ENCODE assay signal across 7 cellular contexts in the genomic region with DNA sequence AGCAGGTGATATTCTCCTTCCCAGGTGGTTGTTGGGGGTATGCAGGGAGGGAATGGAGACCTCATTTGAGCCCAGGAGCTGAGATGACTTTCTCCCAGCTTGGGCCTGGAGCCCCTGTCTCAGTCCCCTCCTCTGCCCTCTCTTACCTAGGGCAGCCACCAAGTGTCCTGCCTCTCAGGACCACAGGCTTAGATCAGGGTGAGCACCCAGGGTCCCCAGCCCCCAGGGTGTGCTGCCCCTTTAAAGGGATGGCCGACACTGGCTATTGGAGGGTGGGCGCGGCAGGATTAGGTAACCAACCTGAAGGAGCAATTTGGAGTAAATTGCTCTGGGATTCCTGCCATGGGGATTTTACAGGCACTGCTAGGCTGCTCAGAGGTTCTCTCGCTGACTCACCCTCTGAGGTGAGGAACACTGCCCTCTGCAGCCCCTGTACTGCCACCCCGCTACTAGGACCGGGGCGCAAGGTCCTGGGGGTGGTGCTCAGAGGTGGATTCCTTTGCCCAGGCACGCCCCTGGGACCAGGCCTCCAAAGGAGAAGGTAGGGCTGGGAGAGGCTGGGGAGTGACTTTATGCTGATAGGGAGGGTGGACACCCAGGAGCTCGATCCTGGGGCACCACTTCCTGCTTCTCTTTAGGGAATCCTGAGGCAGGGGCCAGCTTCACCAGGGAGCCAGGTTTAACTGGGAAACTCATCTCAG. TPM values are rescaled to one million over a fixed set of nuclear protein-coding genes. Genes with fewer than 3 reads are reported as not detected.
DNase-seq lines count a peak whose midpoint lies in the region; ATAC-seq and TF ChIP-seq lines count a peak whose summit lies in the region.

No MANE protein-coding gene starts in this region.

- H2AFZ ChIP-seq in DND-41 (ENCODE audit: low read depth, low read length) (no peak overlapping the region), OCI-LY1 (ENCODE audit: low read length) (no peak overlapping the region)

- H3K9ac ChIP-seq in DND-41 (ENCODE audit: low read depth, low read length) (peak overlapping the region; percentile 72), OCI-LY1 (ENCODE audit: low read length) (peak overlapping the region; percentile 72; the same call in 1 of the 2 replicates), colonic mucosa (ENCODE audit: low read depth in 2 of 2, low read length in 2 of 2) (peak overlapping the region; percentile 93 to 99)

- peaks cover 4% of the 10 kb centered on the region; the same call in 1 of the 2 replicates for H4K20me1 ChIP-seq in DND-41 (ENCODE audit: insufficient read depth, low read length)
- no peaks in the 10 kb centered on the region for H4K20me1 ChIP-seq in OCI-LY1 (ENCODE audit: insufficient read depth, low read length)

- DNase-seq in DND-41 (no peak), HS-5 (ENCODE audit: low read depth) (peak; percentile 58), colonic mucosa (peak; percentile 96), NCI-H187 treated with DMSO at 0.1 percent for 48 hours (lab: John Stamatoyannopoulos, UW) (no peak)

- H3K79me2 ChIP-seq in DND-41 (ENCODE audit: insufficient read depth, low read length) = no peaks in the 10 kb centered on the region
- no peaks in the 10 kb centered on the region for H3K79me2 ChIP-seq in OCI-LY1 (ENCODE audit: insufficient read depth, low read length)

- H3K4me2 ChIP-seq in DND-41 (ENCODE audit: insufficient read depth, low read length) = peak overlapping the region; percentile 91
- peak overlapping the region; percentile 67 for H3K4me2 ChIP-seq in OCI-LY1 (ENCODE audit: low read length)

- TF ChIP-seq CTCF in DND-41 (IDR thresholded peaks at IDR 0.05; ENCODE audit: borderline replicate concordance, extremely low read depth, low read length, poor library complexity, severe bottlenecking) (no peak), OCI-LY1 (IDR thresholded peaks at IDR 0.05; ENCODE audit: low read length) (peak; percentile 42; the same call in 1 of the 2 replicates), colonic mucosa (IDR thresholded peaks at IDR 0.05) (no peak)

- H3K27me3 ChIP-seq in DND-41 (ENCODE audit: insufficient read depth, low read length, poor library complexity) = no peaks in the 10 kb centered on the region
- no peaks in the 10 kb centered on the region for H3K27me3 ChIP-seq in OCI-LY1 (ENCODE audit: insufficient read depth, low read length)
- H3K27me3 ChIP-seq in colonic mucosa = no peaks in the 10 kb centered on the region
- no peaks in the 10 kb centered on the region for H3K27me3 ChIP-seq in muscle layer of duodenum (ENCODE audit: low read depth, low read length)

- H3K4me3 ChIP-seq in DND-41 (ENCODE audit: low read depth in 1 of 2, low read length in 2 of 2) (peak overlapping the region in 1 of 2 experiments; percentile 69; a peak in 2 of 4 replicates), OCI-LY1 (ENCODE audit: low read depth, low read length, poor library complexity, severe bottlenecking) (peak overlapping the region; percentile 60), colonic mucosa (peak overlapping the region; percentile 77), muscle layer of duodenum (ENCODE audit: low read depth in 1 of 2, low read length in 2 of 2) (peak overlapping the region in 1 of 2 donors; percentile 56)

- no peaks in the 10 kb centered on the region for H3K9me3 ChIP-seq in DND-41 (ENCODE audit: insufficient read depth, low read length, severe bottlenecking)
- H3K9me3 ChIP-seq in OCI-LY1 (ENCODE audit: low read length) = no peaks in the 10 kb centered on the region
- H3K9me3 ChIP-seq in colonic mucosa = no peaks in the 10 kb centered on the region
- H3K9me3 ChIP-seq in muscle layer of duodenum (ENCODE audit: control insufficient read depth in 1 of 2, low read length in 2 of 2) = no peaks in the 10 kb centered on the region

- H3K36me3 ChIP-seq in DND-41 (ENCODE audit: insufficient read depth, low read length) = no peaks in the 10 kb centered on the region
- no peaks in the 10 kb centered on the region for H3K36me3 ChIP-seq in OCI-LY1 (ENCODE audit: insufficient read depth, low read length)
- H3K36me3 ChIP-seq in colonic mucosa = no peaks in the 10 kb centered on the region
- H3K36me3 ChIP-seq in muscle layer of duodenum (ENCODE audit: control insufficient read depth in 1 of 2, insufficient read depth in 2 of 2, low read length in 2 of 2) = no peaks in the 10 kb centered on the region

- ATAC-seq in DND-41 (ENCODE audit: insufficient read depth, low read depth) (no peak), GM18868 (IDR thresholded peaks at IDR 0.05; ENCODE audit: unreplicated experiment) (no peak)

- H3F3A ChIP-seq in OCI-LY1 (ENCODE audit: insufficient read depth, low read length) = no peaks in the 10 kb centered on the region

- no peaks in the 10 kb centered on the region for H3K9me2 ChIP-seq in OCI-LY1 (ENCODE audit: low read depth, low read length)

- intact Hi-C loops in colonic mucosa (cut with DNase I) = no loop called here

- H3K27ac ChIP-seq in DND-41 (ENCODE audit: low read length) (peak overlapping the region; percentile 25; the same call in 1 of the 2 replicates), OCI-LY1 (ENCODE audit: low read depth, low read length, poor library complexity, severe bottlenecking) (peak overlapping the region; percentile 45), colonic mucosa (peak overlapping the region; percentile 93), muscle layer of duodenum (ENCODE audit: low read length) (peak overlapping the region; percentile 79)

- H3K4me1 ChIP-seq in DND-41 (ENCODE audit: insufficient read depth, low read length) (peaks cover 24% of the 10 kb centered on the region), OCI-LY1 (ENCODE audit: insufficient read depth, low read length, severe bottlenecking) (peaks cover 35% of the 10 kb centered on the region), colonic mucosa (peaks cover 16% of the 10 kb centered on the region), muscle layer of duodenum (ENCODE audit: control insufficient read depth in 1 of 2, insufficient read depth in 2 of 2, low read length in 2 of 2) (peaks cover 0 to 3% of the 10 kb centered on the region in 2 donors)

RNA-seq across cellular contexts. Expression of a gene that starts 1.5 kb away (rescaled TPM):
- 100 to 1,000 TPM; 174 to 198 TPM for total RNA-seq in colonic mucosa

RNA-seq across cellular contexts. Expression of a gene that starts 58.8 kb away (rescaled TPM):
- total RNA-seq in colonic mucosa = 100 to 1,000 TPM; 332 to 758 TPM

Comparison
In these comparisons a context has a peak if more than half of its experiments do, and no peak if none do; other contexts are left out.
1. DNase-seq: peak in HS-5 (single experiment) and colonic mucosa (single experiment); none in DND-41 (single experiment) and NCI-H187 treated with DMSO at 0.1 percent for 48 hours (single experiment).
2. H3K27ac ChIP-seq: peak in every context shown above with its lines; median percentile 93 in colonic mucosa; 79 in muscle layer of duodenum; 45 in OCI-LY1; 25 in DND-41.
3. Peak in every context shown above with its lines, with median percentiles within 50 percentile points of each other: H3K9ac ChIP-seq.